1 cellular context compared by ENCODE assay signal in the genomic region with DNA sequence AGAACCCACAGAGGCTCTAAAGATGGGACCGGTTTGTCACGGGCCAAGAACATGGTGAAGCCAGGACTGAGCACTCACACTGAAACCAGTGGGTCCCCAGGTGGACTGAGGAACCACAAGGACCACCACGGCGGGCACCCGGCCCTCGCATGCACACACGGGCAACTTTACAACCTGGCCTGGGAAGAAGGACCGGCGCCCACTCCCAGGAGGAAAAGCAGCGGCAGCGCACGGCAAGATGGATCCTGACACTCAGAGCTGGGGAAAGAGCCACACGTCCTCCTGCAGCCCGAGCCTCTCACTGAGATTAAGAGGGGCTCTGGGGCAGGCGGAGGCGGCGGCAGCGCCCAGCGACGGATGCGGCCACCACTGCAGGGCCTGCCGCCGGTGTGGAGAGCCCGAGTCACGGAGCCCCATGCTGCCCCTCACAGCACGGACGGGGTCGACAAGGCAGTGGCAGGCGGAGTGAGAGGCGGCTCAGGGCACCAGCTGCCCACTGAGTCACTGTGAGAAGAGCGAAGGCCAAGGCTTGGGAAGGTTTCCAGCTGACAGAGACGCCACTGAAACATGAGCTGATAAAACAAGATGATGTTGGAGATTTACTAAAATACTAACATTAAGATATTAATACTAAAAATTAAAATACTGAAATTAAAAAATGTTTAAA.
TF ChIP-seq lines count a peak whose summit lies in the region.

No MANE protein-coding gene starts in this region.

TF ChIP-seq in H1, 55 proteins besides CTCF, POLR2A, EP300 and RAD21:
- TF ChIP-seq SAP30 (IDR thresholded peaks at IDR 0.05; ENCODE audit: insufficient read depth, insufficient replicate concordance, low read length) (no peak), BACH1 (IDR thresholded peaks at IDR 0.05; ENCODE audit: low read length) (no peak), SRF (IDR thresholded peaks at IDR 0.05; ENCODE audit: low read depth, low read length) (no peak), RXRA (IDR thresholded peaks at IDR 0.05; ENCODE audit: insufficient read depth, low read depth, low read length) (no peak)
- TF ChIP-seq, protein P1, sequence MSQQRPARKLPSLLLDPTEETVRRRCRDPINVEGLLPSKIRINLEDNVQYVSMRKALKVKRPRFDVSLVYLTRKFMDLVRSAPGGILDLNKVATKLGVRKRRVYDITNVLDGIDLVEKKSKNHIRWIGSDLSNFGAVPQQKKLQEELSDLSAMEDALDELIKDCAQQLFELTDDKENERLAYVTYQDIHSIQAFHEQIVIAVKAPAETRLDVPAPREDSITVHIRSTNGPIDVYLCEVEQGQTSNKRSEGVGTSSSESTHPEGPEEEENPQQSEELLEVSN (IDR thresholded peaks at IDR 0.05), result no peak
